8 cellular contexts compared by ENCODE assay signal in the genomic region with DNA sequence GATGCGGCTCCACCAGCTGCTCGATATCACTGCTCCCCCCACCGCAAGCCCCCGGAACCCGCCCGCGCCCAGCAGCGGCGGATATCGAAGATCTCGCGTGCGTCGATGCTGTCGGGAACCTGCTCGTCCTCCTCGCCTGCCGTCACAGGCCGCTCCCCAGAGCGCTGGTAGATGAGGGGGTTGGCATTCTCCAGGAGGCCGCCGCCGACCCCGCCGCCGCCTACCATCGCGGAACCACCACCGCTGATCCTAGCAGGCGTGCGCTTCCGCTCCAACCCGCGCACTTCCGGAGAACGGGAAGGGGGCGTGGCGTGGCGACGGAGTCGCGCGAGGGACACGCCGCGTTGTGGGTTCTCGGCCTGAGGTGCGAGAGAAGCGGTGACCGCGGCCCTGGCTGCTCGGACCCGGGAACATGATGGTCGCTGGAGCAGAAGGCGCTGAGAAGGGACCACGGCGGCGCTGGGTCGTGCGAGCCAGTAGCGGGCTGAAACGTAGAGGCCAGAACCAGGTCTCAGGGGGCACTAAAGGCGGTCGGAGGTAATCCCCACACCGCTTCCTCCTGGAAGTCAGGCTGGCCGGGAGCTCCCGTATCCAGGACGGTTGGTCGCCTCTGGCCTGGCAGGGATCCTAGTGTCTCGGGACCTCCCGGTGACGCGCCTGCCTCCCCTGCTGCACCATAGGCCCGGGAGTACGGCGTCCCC. TPM values are rescaled to one million over a fixed set of nuclear protein-coding genes. Genes with fewer than 3 reads are reported as not detected.
DNase-seq lines count a peak whose midpoint lies in the region; ATAC-seq and TF ChIP-seq lines count a peak whose summit lies in the region.

A gene (minus strand): TSS at position 265 of the 701 bp plus-strand sequence. CDS start 38 bp downstream, at position 227.

- H3K9ac ChIP-seq in HUES64 (ENCODE audit: low read depth, low read length) (peak within 1 kb of the TSS; percentile 75), muscle layer of colon (ENCODE audit: low read length) (peak within 1 kb of the TSS; percentile 100)

- H3K4me3 Mint-ChIP-seq in activated T-cell treated with anti-CD3 and anti-CD28 coated beads, Interleukin-2, amount 50 U/mL, for 4 hours: peak within 1 kb of the TSS; percentile 99

- H3K36me3 ChIP-seq in HUES64 (ENCODE audit: insufficient read depth, low read length) (0 out of 2 replicates have a peak, but pooled peaks cover 2% of the 10 kb centered on the region), esophagus (ENCODE audit: control insufficient read depth in 2 of 2, insufficient read depth in 2 of 2, low read length in 1 of 2) (peaks cover 9 to 29% of the 10 kb centered on the region in 2 donors), muscle layer of colon (ENCODE audit: insufficient read depth, low read length) (peaks cover 14% of the 10 kb centered on the region)

- no peaks in the 10 kb centered on the region for H3K27me3 Mint-ChIP-seq in activated T-cell treated with anti-CD3 and anti-CD28 coated beads, Interleukin-2, amount 50 U/mL, for 4 hours (ENCODE audit: low read depth)

- H3K9me3 ChIP-seq in HUES64 (ENCODE audit: insufficient read depth, low read depth, low read length) (no peaks in the 10 kb centered on the region), esophagus (ENCODE audit: control insufficient read depth in 2 of 2, insufficient read depth in 1 of 2, low read depth in 1 of 2, low read length in 1 of 2) (no peaks in the 10 kb centered on the region), muscle layer of colon (ENCODE audit: low read length) (no peaks in the 10 kb centered on the region)

- H3K27ac ChIP-seq in HUES64 (ENCODE audit: low read depth, low read length): no peak within 1 kb of the TSS
- H3K27ac ChIP-seq in esophagus (ENCODE audit: low read depth in 2 of 2, low read length in 1 of 2): peak within 1 kb of the TSS; percentile 96
- H3K27ac ChIP-seq in muscle layer of colon (ENCODE audit: low read depth, low read length): peak within 1 kb of the TSS; percentile 80

- peaks cover 4% of the 10 kb centered on the region; the same call in 1 of the 2 replicates for H3K4me1 ChIP-seq in HUES64 (ENCODE audit: insufficient read depth, low read length)
- H3K4me1 ChIP-seq in esophagus (ENCODE audit: control insufficient read depth in 2 of 2, insufficient read depth in 2 of 2, low read length in 1 of 2): peaks cover 7 to 15% of the 10 kb centered on the region in 2 donors
- peaks cover 34% of the 10 kb centered on the region for H3K4me1 ChIP-seq in muscle layer of colon (ENCODE audit: insufficient read depth, low read length)

- peaks cover 30% of the 10 kb centered on the region for H3K36me3 Mint-ChIP-seq in activated T-cell treated with anti-CD3 and anti-CD28 coated beads, Interleukin-2, amount 50 U/mL, for 4 hours (ENCODE audit: insufficient read depth)

- under 1% methylated on average over 76 of the region's 76 CpGs for WGBS in HUES64
- 0% methylated on average over 73 to 76 of the region's 76 CpGs for WGBS in esophagus, 2 donors

- peak; percentile 74 for DNase-seq in Caki2 (ENCODE audit: low read depth)
- DNase-seq in activated T-cell treated with anti-CD3 and anti-CD28 coated beads, Interleukin-2, amount 50 U/mL, for 4 hours: peak; percentile 86
- DNase-seq in stimulated activated CD8-positive, alpha-beta memory T cell treated with anti-CD3 and anti-CD28 coated beads, Interleukin-7, amount 100 ng/mL, for 1 hour (ENCODE audit: low read depth in 2 of 2): peak; percentile 75 to 79

- ATAC-seq in GM21447 (IDR thresholded peaks at IDR 0.05; ENCODE audit: unreplicated experiment): peak; percentile 66
- ATAC-seq in activated T-cell treated with anti-CD3 and anti-CD28 coated beads, Interleukin-2, amount 50 U/mL, for 4 hours: peak; percentile 88 to 89

- H3K27me3 ChIP-seq in HUES64 (ENCODE audit: insufficient read depth, low read length) (peaks cover 13% of the 10 kb centered on the region), esophagus (ENCODE audit: control insufficient read depth in 1 of 2, insufficient read depth in 2 of 2, low read length in 2 of 2) (no peaks in the 10 kb centered on the region), muscle layer of colon (ENCODE audit: control insufficient read depth in 1 of 2, insufficient read depth in 2 of 2, low read length in 2 of 2) (no peaks in the 10 kb centered on the region)

- in situ Hi-C loops in Caki2 (cut with HindIII; ENCODE audit: low pct_unique_long_range_greater_than_20kb, low sequenced_read_pairs): no loop called here

- H3K4me3 ChIP-seq in HUES64 (ENCODE audit: low read length) (peak within 1 kb of the TSS; percentile 86), esophagus (ENCODE audit: low read depth in 1 of 2, low read length in 2 of 2) (peak within 1 kb of the TSS; percentile 75), muscle layer of colon (ENCODE audit: low read depth in 1 of 2, low read length in 2 of 2) (peak within 1 kb of the TSS; percentile 53 to 99)

- no peaks in the 10 kb centered on the region for H3K9me3 Mint-ChIP-seq in activated T-cell treated with anti-CD3 and anti-CD28 coated beads, Interleukin-2, amount 50 U/mL, for 4 hours

- peaks cover 47% of the 10 kb centered on the region for H3K4me1 Mint-ChIP-seq in activated T-cell treated with anti-CD3 and anti-CD28 coated beads, Interleukin-2, amount 50 U/mL, for 4 hours (ENCODE audit: low read depth)

TF ChIP-seq in PFSK-1, 5 proteins besides CTCF, POLR2A, EP300 and RAD21:
- TF ChIP-seq POLR2AphosphoS5 (IDR thresholded peaks at IDR 0.05; ENCODE audit: low read depth, low read length) (peak; percentile 61; the same call in 1 of the 2 replicates), SIN3A (IDR thresholded peaks at IDR 0.05; ENCODE audit: borderline replicate concordance, insufficient read depth, low read length) (no peak), TAF1 (IDR thresholded peaks at IDR 0.05; ENCODE audit: borderline replicate concordance, insufficient read depth, low read length) (peak; percentile 57; the same call in 1 of the 2 replicates), FOXP2 (optimal IDR thresholded peaks at IDR 0.05; ENCODE audit: borderline replicate concordance, extremely low read depth, extremely low read length, insufficient read depth) (peak; percentile 83)
- TF ChIP-seq, protein P1, sequence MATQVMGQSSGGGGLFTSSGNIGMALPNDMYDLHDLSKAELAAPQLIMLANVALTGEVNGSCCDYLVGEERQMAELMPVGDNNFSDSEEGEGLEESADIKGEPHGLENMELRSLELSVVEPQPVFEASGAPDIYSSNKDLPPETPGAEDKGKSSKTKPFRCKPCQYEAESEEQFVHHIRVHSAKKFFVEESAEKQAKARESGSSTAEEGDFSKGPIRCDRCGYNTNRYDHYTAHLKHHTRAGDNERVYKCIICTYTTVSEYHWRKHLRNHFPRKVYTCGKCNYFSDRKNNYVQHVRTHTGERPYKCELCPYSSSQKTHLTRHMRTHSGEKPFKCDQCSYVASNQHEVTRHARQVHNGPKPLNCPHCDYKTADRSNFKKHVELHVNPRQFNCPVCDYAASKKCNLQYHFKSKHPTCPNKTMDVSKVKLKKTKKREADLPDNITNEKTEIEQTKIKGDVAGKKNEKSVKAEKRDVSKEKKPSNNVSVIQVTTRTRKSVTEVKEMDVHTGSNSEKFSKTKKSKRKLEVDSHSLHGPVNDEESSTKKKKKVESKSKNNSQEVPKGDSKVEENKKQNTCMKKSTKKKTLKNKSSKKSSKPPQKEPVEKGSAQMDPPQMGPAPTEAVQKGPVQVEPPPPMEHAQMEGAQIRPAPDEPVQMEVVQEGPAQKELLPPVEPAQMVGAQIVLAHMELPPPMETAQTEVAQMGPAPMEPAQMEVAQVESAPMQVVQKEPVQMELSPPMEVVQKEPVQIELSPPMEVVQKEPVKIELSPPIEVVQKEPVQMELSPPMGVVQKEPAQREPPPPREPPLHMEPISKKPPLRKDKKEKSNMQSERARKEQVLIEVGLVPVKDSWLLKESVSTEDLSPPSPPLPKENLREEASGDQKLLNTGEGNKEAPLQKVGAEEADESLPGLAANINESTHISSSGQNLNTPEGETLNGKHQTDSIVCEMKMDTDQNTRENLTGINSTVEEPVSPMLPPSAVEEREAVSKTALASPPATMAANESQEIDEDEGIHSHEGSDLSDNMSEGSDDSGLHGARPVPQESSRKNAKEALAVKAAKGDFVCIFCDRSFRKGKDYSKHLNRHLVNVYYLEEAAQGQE (IDR thresholded peaks at IDR 0.05; ENCODE audit: insufficient read depth in 1 of 2, low read depth in 2 of 2, low read length in 2 of 2): no peak
TF ChIP-seq in PFSK-1: peak in this region for 3.

RNA-seq across cellular contexts. Expression of the gene that starts here (rescaled TPM):
- total RNA-seq in Caki2 (2014; rRNA removed; shearing (Covaris generic); ENCODE audit: low replicate concordance): 191 and 225 TPM in 2 replicates
- 66.4 TPM for polyA plus RNA-seq in HUES64 (2013, experiment 1 of 2)
- polyA plus RNA-seq in HUES64 (2013, experiment 2 of 2): 71.1 TPM
- 171 TPM for polyA plus RNA-seq in PFSK-1 (2012; ENCODE audit: insufficient read length, low read depth)
- total RNA-seq in activated T-cell treated with anti-CD3 and anti-CD28 coated beads, Interleukin-2, amount 50 U/mL, for 4 hours: 100 to 1,000 TPM; 201 to 220 (median 212) TPM
- polyA plus RNA-seq in esophagus: 100 to 1,000 TPM; 139 to 266 TPM
